9 cellular contexts compared by ENCODE assay signal in genomic region chr4:38782452-38783108, GRCh38. TPM values are rescaled to one million over a fixed set of nuclear protein-coding genes. Genes with fewer than 3 reads are reported as not detected.
A peak's percentile ranks its signal among the peaks of the same experiment; 100 is the strongest.
DNase-seq lines count a peak whose midpoint lies in the region; ATAC-seq and TF ChIP-seq lines count a peak whose summit lies in the region.
"Had no signal": no experiment of that assay in that cellular context is flagged by ENCODE, and none has a peak within 500 bp of the region (broad histone marks: within the 10 kb centered on the region; RNA-seq: fewer than 3 reads in every experiment).

A gene with protein sequence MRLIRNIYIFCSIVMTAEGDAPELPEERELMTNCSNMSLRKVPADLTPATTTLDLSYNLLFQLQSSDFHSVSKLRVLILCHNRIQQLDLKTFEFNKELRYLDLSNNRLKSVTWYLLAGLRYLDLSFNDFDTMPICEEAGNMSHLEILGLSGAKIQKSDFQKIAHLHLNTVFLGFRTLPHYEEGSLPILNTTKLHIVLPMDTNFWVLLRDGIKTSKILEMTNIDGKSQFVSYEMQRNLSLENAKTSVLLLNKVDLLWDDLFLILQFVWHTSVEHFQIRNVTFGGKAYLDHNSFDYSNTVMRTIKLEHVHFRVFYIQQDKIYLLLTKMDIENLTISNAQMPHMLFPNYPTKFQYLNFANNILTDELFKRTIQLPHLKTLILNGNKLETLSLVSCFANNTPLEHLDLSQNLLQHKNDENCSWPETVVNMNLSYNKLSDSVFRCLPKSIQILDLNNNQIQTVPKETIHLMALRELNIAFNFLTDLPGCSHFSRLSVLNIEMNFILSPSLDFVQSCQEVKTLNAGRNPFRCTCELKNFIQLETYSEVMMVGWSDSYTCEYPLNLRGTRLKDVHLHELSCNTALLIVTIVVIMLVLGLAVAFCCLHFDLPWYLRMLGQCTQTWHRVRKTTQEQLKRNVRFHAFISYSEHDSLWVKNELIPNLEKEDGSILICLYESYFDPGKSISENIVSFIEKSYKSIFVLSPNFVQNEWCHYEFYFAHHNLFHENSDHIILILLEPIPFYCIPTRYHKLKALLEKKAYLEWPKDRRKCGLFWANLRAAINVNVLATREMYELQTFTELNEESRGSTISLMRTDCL (minus strand): TSS chr4:38782990. CDS start chr4:38775590, 7,400 bp downstream.

- POLR2A ChIA-PET in HCT116 (lab: Charles Lee): interaction anchor here (2.0 kb wide), 1 partner anchor 21 kb away, joined by 4 read pairs; the partner anchor contains the start of gene TLR1

- peak; percentile 72 for ATAC-seq in HCT116
- peak; percentile 79 for ATAC-seq in SK-N-SH treated with all-trans-retinoic acid at 6 μM for 48 hours

- H3K9me3 ChIP-seq in HCT116 (ENCODE audit: control insufficient read depth in 1 of 2, insufficient read depth in 1 of 2, low read depth in 1 of 2, low read length in 2 of 2) (no peaks in the 10 kb centered on the region), mesenchymal stem cell (ENCODE audit: control insufficient read depth, low read length) (no peaks in the 10 kb centered on the region)

- no peak within 1 kb of the TSS for H3K14ac ChIP-seq in mesenchymal stem cell (ENCODE audit: low read length in 2 of 2)

- H3K79me1 ChIP-seq in mesenchymal stem cell (replicated peaks; ENCODE audit: low read length, poor library complexity, severe bottlenecking): no peaks in the 10 kb centered on the region

- TF ChIP-seq POLR2A in GM10847 (IDR thresholded peaks at IDR 0.05; ENCODE audit: extremely low read depth, insufficient read length) (peak; percentile 29), HCT116 (IDR thresholded peaks at IDR 0.05; ENCODE audit: borderline replicate concordance, extremely low read depth, insufficient read depth, insufficient read length) (no peak)

- H3K4me3 ChIP-seq in HCT116 (replicated peaks in 1 of 2; ENCODE audit: low read depth in 1 of 2, low read length in 2 of 2) (no peak within 1 kb of the TSS), dorsolateral prefrontal cortex (peak within 1 kb of the TSS in 38 of 59 donors; percentile 4 to 55 (median 28)), mesenchymal stem cell (ENCODE audit: insufficient read depth in 1 of 2, low read depth in 1 of 2, low read length in 2 of 2) (no peak within 1 kb of the TSS)
- H3K4me3 ChIP-seq: skin epidermis had no signal

- no TSS peak for BruUV-seq in HCT116 (replicated peaks; lab: Mats Ljungman, UMichigan)

- peak; percentile 60 for TF ChIP-seq RAD21 in HCT116 (IDR thresholded peaks at IDR 0.05; ENCODE audit: low read depth)

- H2BK15ac ChIP-seq in mesenchymal stem cell (ENCODE audit: low read depth, poor library complexity, severe bottlenecking): no peak within 1 kb of the TSS

- no peak within 1 kb of the TSS for H2BK5ac ChIP-seq in mesenchymal stem cell (ENCODE audit: low read depth, low read length, poor library complexity, severe bottlenecking)

- H3K9me2 ChIP-seq in HCT116 (ENCODE audit: insufficient read depth): no peaks in the 10 kb centered on the region

- no peak within 1 kb of the TSS for H4K8ac ChIP-seq in mesenchymal stem cell (ENCODE audit: low read length)

- no peak within 1 kb of the TSS for H3K4ac ChIP-seq in mesenchymal stem cell (ENCODE audit: low read depth in 1 of 2, low read length in 2 of 2)

- H3K9ac ChIP-seq in HCT116 (ENCODE audit: low read length): no peak within 1 kb of the TSS
- no peak within 1 kb of the TSS for H3K9ac ChIP-seq in mesenchymal stem cell (ENCODE audit: low read length)

- RAD21 ChIA-PET in HCT116 (lab: Charles Lee; ENCODE audit: low non-redundant PET in 1 of 2, low total read pairs in 2 of 2, uncharacterized antibody in 2 of 2, unreplicated experiment in 2 of 2): interaction anchor here (1.0 to 1.2 kb wide), 3 partner anchors 23 to 603 kb away, joined by 3 to 4 read pairs (median 4); no protein-coding TSS in a partner anchor

- H2AFZ ChIP-seq in HCT116 (ENCODE audit: low read depth, low read length, poor library complexity, severe bottlenecking) (no peak within 1 kb of the TSS), mesenchymal stem cell (ENCODE audit: low read depth, low read length) (no peak within 1 kb of the TSS)

- H3K18ac ChIP-seq in mesenchymal stem cell (ENCODE audit: low read depth in 1 of 2, low read length in 2 of 2): no peak within 1 kb of the TSS

- no peak within 1 kb of the TSS for H3K27ac ChIP-seq in HCT116 (ENCODE audit: low read depth, low read length)
- peak within 1 kb of the TSS in 1 of 59 donors; percentile 15 for H3K27ac ChIP-seq in dorsolateral prefrontal cortex
- no peak within 1 kb of the TSS for H3K27ac ChIP-seq in mesenchymal stem cell (ENCODE audit: low read length, poor library complexity, severe bottlenecking)

- H3K23ac ChIP-seq in mesenchymal stem cell (ENCODE audit: low read length in 2 of 2): no peak within 1 kb of the TSS

- no peak within 1 kb of the TSS for H2BK120ac ChIP-seq in mesenchymal stem cell (ENCODE audit: low read depth, low read length)

- H3K36me3 ChIP-seq in HCT116 (ENCODE audit: control insufficient read depth in 1 of 2, insufficient read depth in 2 of 2, low read length in 2 of 2): no peaks in the 10 kb centered on the region
- H3K36me3 ChIP-seq in mesenchymal stem cell (ENCODE audit: control insufficient read depth in 1 of 2, insufficient read depth in 2 of 2, low read depth in 1 of 2, low read length in 2 of 2): no peaks in the 10 kb centered on the region

- H3K79me2 ChIP-seq in HCT116 (ENCODE audit: insufficient read depth, low read length): no peaks in the 10 kb centered on the region

- intact Hi-C loops in HCT116 (cut with micrococcal nuclease): no loop called here
- intact Hi-C loops in dorsolateral prefrontal cortex (cut with DNase I): loop anchor here in 1 of 2 donors (2.0 to 10.0 kb wide), 4 partner anchors 22 to 718 kb away; partner anchors contain the start of gene TLR6

- H2BK12ac ChIP-seq in mesenchymal stem cell (ENCODE audit: low read length in 2 of 2): no peak within 1 kb of the TSS

- no peak within 1 kb of the TSS for H4K91ac ChIP-seq in mesenchymal stem cell (ENCODE audit: low read length)

- peak; percentile 30 to 56 (median 47); a peak in 5 of 6 replicates for TF ChIP-seq CTCF in HCT116 (IDR thresholded peaks at IDR 0.05 in 2 of 3, conservative IDR thresholded peaks at IDR 0.05 in 1 of 3; ENCODE audit: borderline replicate concordance in 1 of 3, insufficient read depth in 1 of 3, low read depth in 2 of 3, low read length in 2 of 3)
- peak; percentile 64 to 89 (median 82) for TF ChIP-seq CTCF in dorsolateral prefrontal cortex (IDR thresholded peaks at IDR 0.05 in 54 of 56, conservative IDR thresholded peaks at IDR 0.05 in 2 of 56; ENCODE audit: low read depth in 1 of 56, partially characterized antibody in 56 of 56)

- H3K27me3 ChIP-seq in HCT116 (ENCODE audit: insufficient read depth, low read length) (no peaks in the 10 kb centered on the region), dorsolateral prefrontal cortex (no peaks in the 10 kb centered on the region), mesenchymal stem cell (ENCODE audit: control insufficient read depth in 1 of 2, insufficient read depth in 1 of 2, low read length in 2 of 2) (no peaks in the 10 kb centered on the region)

- H2AK5ac ChIP-seq in mesenchymal stem cell (ENCODE audit: low read length, severe bottlenecking): no peak within 1 kb of the TSS

- WGBS in mesenchymal stem cell: 57% methylated on average over 10 of the region's 12 CpGs

- no peaks in the 10 kb centered on the region for H3K4me1 ChIP-seq in HCT116 (ENCODE audit: control insufficient read depth in 1 of 2, insufficient read depth in 2 of 2, low read length in 2 of 2)
- no peaks in the 10 kb centered on the region for H3K4me1 ChIP-seq in mesenchymal stem cell (ENCODE audit: control insufficient read depth, insufficient read depth, low read depth, low read length)

- peak within 1 kb of the TSS; percentile 34; the same call in 1 of the 2 replicates for H3K4me2 ChIP-seq in HCT116 (ENCODE audit: low read length)
- H3K4me2 ChIP-seq in mesenchymal stem cell (ENCODE audit: low read length, poor library complexity, severe bottlenecking): peak within 1 kb of the TSS; percentile 34

- CTCF ChIA-PET in HCT116 (lab: Charles Lee): interaction anchor here (0.7 to 3.4 kb wide), 12 partner anchors 9 to 603 kb away, joined by 3 to 35 read pairs (median 4); partner anchors contain the start of gene TLR1

- no peaks in the 10 kb centered on the region for H4K20me1 ChIP-seq in HCT116 (ENCODE audit: insufficient read depth)

- DNase-seq in A172 (ENCODE audit: low spot score) (peak; percentile 36), HCT116 (ENCODE audit: low read depth, low spot score) (peak; percentile 34), M059J (ENCODE audit: low read depth) (peak; percentile 55), dorsolateral prefrontal cortex (peak in 2 of 10 donors; percentile 30 to 42), mesenchymal stem cell (peak; percentile 49), UCSD-AML1 (lab: John Stamatoyannopoulos, UW; ENCODE audit: unreplicated experiment) (no peak)

TF ChIP-seq in HCT116, 20 proteins besides CTCF, POLR2A, EP300 and RAD21:
- TF ChIP-seq ELF1 (IDR thresholded peaks at IDR 0.05; ENCODE audit: borderline replicate concordance, low read depth) (no peak), CBX3 (IDR thresholded peaks at IDR 0.05; ENCODE audit: low read depth) (no peak), ZFX (IDR thresholded peaks at IDR 0.05) (no peak), EGR1 (IDR thresholded peaks at IDR 0.05; ENCODE audit: low read depth) (no peak), SRF (IDR thresholded peaks at IDR 0.05; ENCODE audit: low read depth) (no peak), POLR2AphosphoS5 (IDR thresholded peaks at IDR 0.05; ENCODE audit: low read depth, low read length) (no peak), TCF7L2 (IDR thresholded peaks at IDR 0.05; ENCODE audit: borderline replicate concordance, extremely low read depth, insufficient read depth, insufficient read length) (no peak), FOSL1 (IDR thresholded peaks at IDR 0.05; ENCODE audit: low read depth) (no peak)

TF ChIP-seq in SK-N-SH treated with all-trans-retinoic acid at 6 μM for 48 hours, 23 proteins besides CTCF, POLR2A, EP300 and RAD21 (continues in another document):
- TF ChIP-seq ESRRG (CRISPR knock-in tag; IDR thresholded peaks at IDR 0.05): no peak

RNA-seq across cellular contexts. Expression of the gene that starts here (rescaled TPM):
- not detected in 2 replicates for total RNA-seq in A172 (2014; rRNA removed; shearing (Covaris generic))
- total RNA-seq in HCT116 (2021; ENCODE audit: unreplicated experiment) (0.30 TPM), dorsolateral prefrontal cortex (1 to 10 TPM in 91 of 120 experiments, under 1 TPM in 29; 0.27 to 6.7 (median 1.5) TPM)
- 0.06 and 0.09 TPM in 2 replicates for polyA plus RNA-seq in HCT116 (2012)
- not detected in 2 replicates for total RNA-seq in M059J (2014; rRNA removed; shearing (Covaris generic))
- polyA plus RNA-seq in mesenchymal stem cell (2013, experiment 1 of 2): not detected
- polyA plus RNA-seq in mesenchymal stem cell (2013, experiment 2 of 2): not detected

Comparison
In these comparisons a context has a peak if more than half of its experiments do, and no peak if none do; other contexts are left out.
1. Peak in DNase-seq in A172; RNA of the gene not detected or under 1 TPM.
2. Peak in DNase-seq, ATAC-seq and H3K4me2 ChIP-seq in HCT116; RNA of the gene not detected or under 1 TPM.
3. Peak in DNase-seq in M059J; RNA of the gene not detected or under 1 TPM.
4. H3K4me3 ChIP-seq: peak in dorsolateral prefrontal cortex (38 of 59); none in HCT116 (0 of 2) and mesenchymal stem cell (0 of 2).